21 cellular contexts compared by ENCODE assay signal in the genomic region with DNA sequence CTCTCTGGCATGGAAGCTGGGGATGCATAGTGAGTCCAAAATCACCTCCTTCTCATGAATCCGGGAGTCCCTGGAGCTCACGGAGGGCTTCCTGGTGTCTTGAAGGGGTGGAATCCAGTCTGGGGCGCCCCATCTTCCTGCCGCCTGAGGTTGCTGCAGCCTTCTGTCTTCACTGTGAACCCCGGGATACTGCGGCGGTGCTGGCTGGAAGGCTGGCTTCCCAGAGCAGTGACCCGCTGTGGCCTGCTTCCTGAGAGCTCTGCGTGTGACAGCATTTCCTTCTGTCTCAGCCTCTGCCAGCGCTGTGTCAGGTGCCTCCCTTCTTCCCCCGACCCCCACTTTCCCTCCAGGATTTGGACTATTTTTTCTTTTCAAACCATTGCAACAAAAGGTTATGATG.
"Had no signal": no experiment of that assay in that cellular context is flagged by ENCODE, and none has a peak within 500 bp of the region (broad histone marks: within the 10 kb centered on the region; RNA-seq: fewer than 3 reads in every experiment).

No MANE protein-coding gene starts in this region.

- H3K36me3 ChIP-seq: adrenal gland, ascending aorta, brain microvascular endothelial cell, esophagus muscularis mucosa, gastroesophageal sphincter, left lung, upper lobe of right lung had no signal

- H3K27ac ChIP-seq: ascending aorta, brain microvascular endothelial cell, left lung, upper lobe of right lung had no signal

- ATAC-seq: activated T-helper 17 cell treated with anti-CD3 and anti-CD28 coated beads, Interleukin-2, amount 50 U/mL, for 72 hours; gastroesophageal sphincter; left lung; naive thymus-derived CD8-positive, alpha-beta T cell; upper lobe of right lung had no signal

- DNase-seq: activated naive CD4-positive, alpha-beta T cell; activated T-cell treated with anti-CD3 and anti-CD28 coated beads, Interleukin-2, amount 50 U/mL, for 1 hour; brain microvascular endothelial cell; central memory CD4-positive, alpha-beta T cell; dermis blood vessel endothelial cell; effector memory CD4-positive, alpha-beta T cell; head of caudate nucleus; left lung; mammary epithelial cell; naive thymus-derived CD8-positive, alpha-beta T cell; stimulated activated CD4-positive, alpha-beta T cell treated with anti-CD3 and anti-CD28 coated beads, Interleukin-4, amount 100 ng/mL, for 24 hours; stimulated activated naive CD4-positive, alpha-beta T cell treated with Interleukin-2 at 50 U/mL for 16 hours; T-helper 1 cell; upper lobe of right lung had no signal

- H3K4me3 ChIP-seq: adrenal gland, ascending aorta, esophagus muscularis mucosa, gastroesophageal sphincter, left lung, upper lobe of right lung had no signal

- H3K27me3 ChIP-seq: adrenal gland, ascending aorta, brain microvascular endothelial cell, gastroesophageal sphincter, left lung, upper lobe of right lung had no signal

- FAIRE-seq: keratinocyte, TTC549 had no signal

- H3K4me1 ChIP-seq: adrenal gland, ascending aorta, gastroesophageal sphincter had no signal

- H3K9me3 ChIP-seq: adrenal gland, ascending aorta, esophagus muscularis mucosa, gastroesophageal sphincter, left lung, upper lobe of right lung had no signal
